In the genomic region with DNA sequence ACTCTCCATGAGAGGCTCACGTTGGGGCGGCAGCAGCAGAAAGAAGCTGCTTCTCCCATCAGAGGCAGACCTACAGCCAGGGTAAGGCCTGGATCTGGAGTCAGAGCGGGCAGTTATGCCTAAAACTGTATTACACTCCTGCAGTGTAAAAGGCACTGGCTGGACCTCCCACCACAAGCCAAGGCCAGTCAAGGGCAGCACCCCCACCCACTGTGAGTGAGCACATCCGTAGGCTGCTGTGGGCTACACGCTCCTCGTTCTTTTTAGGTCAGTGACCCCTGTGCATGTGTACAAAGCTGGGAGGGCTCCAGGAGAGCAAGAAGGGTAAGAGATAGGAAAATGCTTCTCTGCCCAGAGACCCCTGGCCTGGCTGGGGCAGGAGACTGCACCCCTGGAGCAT, we compare ENCODE assay signal across 13 cellular contexts. TPM values are rescaled to one million over a fixed set of nuclear protein-coding genes. Genes with fewer than 3 reads are reported as not detected.
DNase-seq lines count a peak whose midpoint lies in the region; ATAC-seq, FAIRE-seq and TF ChIP-seq lines count a peak whose summit lies in the region.
"Had no signal": no experiment of that assay in that cellular context is flagged by ENCODE, and none has a peak within 500 bp of the region (broad histone marks: within the 10 kb centered on the region; RNA-seq: fewer than 3 reads in every experiment).

No MANE protein-coding gene starts in this region.

- no peaks in the 10 kb centered on the region for H3K27me3 Mint-ChIP-seq in activated CD8-positive, alpha-beta memory T cell treated with anti-CD3 and anti-CD28 coated beads, Interleukin-2, amount 10 ng/mL, durations not matched to agents 7 days and 5 days
- H3K27me3 Mint-ChIP-seq: CD4-positive, CD25-positive, alpha-beta regulatory T cell had no signal

- peak overlapping the region; percentile 16 for H3K4me2 ChIP-seq in HepG2 (ENCODE audit: low read depth, low read length)

- no TSS peak for BruUV-seq in HepG2 (replicated peaks; lab: Mats Ljungman, UMichigan)

- peaks cover 19% of the 10 kb centered on the region for H3K36me3 Mint-ChIP-seq in activated CD8-positive, alpha-beta memory T cell treated with anti-CD3 and anti-CD28 coated beads, Interleukin-2, amount 10 ng/mL, durations not matched to agents 7 days and 5 days

- peaks cover 24% of the 10 kb centered on the region for H3K4me1 Mint-ChIP-seq in activated CD8-positive, alpha-beta memory T cell treated with anti-CD3 and anti-CD28 coated beads, Interleukin-2, amount 10 ng/mL, durations not matched to agents 7 days and 5 days

- TF ChIP-seq CTCF in adrenal gland (IDR thresholded peaks at IDR 0.05) (no peak), HepG2 (CRISPR knock-in tag; IDR thresholded peaks at IDR 0.05) (no peak), esophagus squamous epithelium (IDR thresholded peaks at IDR 0.05) (no peak)

- 50 to 60% (median 51%) methylated on average over 4 to 6 of the region's 6 CpGs for WGBS in adrenal gland, 4 donors
- 46% methylated on average over 4 of the region's 6 CpGs for WGBS in HepG2 (ENCODE audit: low lambda C conversion rate)
- WGBS in esophagus squamous epithelium, 2 donors: 79 to 80% methylated on average over 2 to 3 of the region's 6 CpGs

- H3K9me3 Mint-ChIP-seq in activated CD8-positive, alpha-beta memory T cell treated with anti-CD3 and anti-CD28 coated beads, Interleukin-2, amount 10 ng/mL, durations not matched to agents 7 days and 5 days (ENCODE audit: low read depth): no peaks in the 10 kb centered on the region
- H3K9me3 Mint-ChIP-seq: CD4-positive, CD25-positive, alpha-beta regulatory T cell had no signal

- intact Hi-C loops in adrenal gland (cut with DNase I): no loop called here
- intact Hi-C loops in HepG2 (cut with micrococcal nuclease; ENCODE audit: unreplicated experiment): no loop called here
- intact Hi-C loops in esophagus squamous epithelium (cut with DNase I): no loop called here

- peak in 1 of 2 experiments; percentile 14; a peak in 1 of 4 replicates for TF ChIP-seq EP300 in HepG2 (IDR thresholded peaks at IDR 0.05; ENCODE audit: low read depth in 2 of 2, low read length in 2 of 2)
- TF ChIP-seq EP300 in HepG2 (CRISPR knock-in tag; IDR thresholded peaks at IDR 0.05; ENCODE audit: borderline replicate concordance): no peak

- peak; percentile 87 for FAIRE-seq in HepG2 (lab: Jason Lieb, UNC)
- FAIRE-seq: H54 had no signal

- no peak for ATAC-seq in activated CD8-positive, alpha-beta memory T cell treated with anti-CD3 and anti-CD28 coated beads, Interleukin-2, amount 10 ng/mL, durations not matched to agents 7 days and 5 days
- ATAC-seq in HepG2: peak; percentile 90
- ATAC-seq: HCT116 had no signal

- H3K4me1 ChIP-seq in adrenal gland (replicated peaks in 1 of 2) (peaks cover 12 to 16% of the 10 kb centered on the region in 2 donors), HepG2 (ENCODE audit: insufficient read depth, low read length) (peaks cover 31% of the 10 kb centered on the region), esophagus squamous epithelium (no peaks in the 10 kb centered on the region)

- H3K4me3 ChIP-seq in adrenal gland (no peak overlapping the region), HepG2 (replicated peaks in 1 of 3; ENCODE audit: insufficient read depth in 1 of 3, low read depth in 2 of 3, low read length in 3 of 3) (no peak overlapping the region), esophagus squamous epithelium (no peak overlapping the region)
- H3K4me3 ChIP-seq: GM23248 had no signal

- H2AFZ ChIP-seq in HepG2 (ENCODE audit: low read length): no peak overlapping the region
- H2AFZ ChIP-seq: GM23248 had no signal

- H3K27ac ChIP-seq in adrenal gland: peak overlapping the region in 4 of 5 donors; percentile 26 to 53 (median 41)
- peak overlapping the region; percentile 55 for H3K27ac ChIP-seq in HepG2 (ENCODE audit: extremely low read length, insufficient read depth, low read length)
- no peak overlapping the region for H3K27ac ChIP-seq in esophagus squamous epithelium
- H3K27ac ChIP-seq: 22Rv1, GM23248 had no signal

- peaks cover 0 to 42% of the 10 kb centered on the region in 2 donors for H3K36me3 ChIP-seq in adrenal gland (replicated peaks in 1 of 2)
- H3K36me3 ChIP-seq in HepG2 (replicated peaks in 1 of 2; ENCODE audit: control insufficient read depth in 1 of 2, insufficient read depth in 2 of 2, low read length in 2 of 2): peaks cover 7 to 39% of the 10 kb centered on the region in 2 experiments; a peak in 4 of 5 replicates
- H3K36me3 ChIP-seq in esophagus squamous epithelium: peaks cover 24 to 96% (median 28%) of the 10 kb centered on the region in 3 donors

- no peaks in the 10 kb centered on the region for H3K79me2 ChIP-seq in HepG2 (ENCODE audit: insufficient read depth, low read length)

- no peak for DNase-seq in activated CD8-positive, alpha-beta memory T cell treated with anti-CD3 and anti-CD28 coated beads, Interleukin-2, amount 10 ng/mL, durations not matched to agents 7 days and 5 days
- no peak for DNase-seq in activated CD8-positive, alpha-beta memory T cell treated with anti-CD3 and anti-CD28 coated beads, Interleukin-2, amount 50 U/mL, for 4 hours
- DNase-seq in adrenal gland: peak in 2 of 7 donors; percentile 61 to 62
- peak; percentile 61 for DNase-seq in HepG2 (ENCODE audit: low spot score)
- no peak for DNase-seq in NCI-H2196 treated with DMSO at 0.1 percent for 48 hours (lab: John Stamatoyannopoulos, UW; ENCODE audit: unreplicated experiment)
- no peak for DNase-seq in nucleus accumbens (lab: John Stamatoyannopoulos, UW)
- DNase-seq in esophagus squamous epithelium (lab: John Stamatoyannopoulos, UW): no peak
- DNase-seq: CD4-positive, CD25-positive, alpha-beta regulatory T cell; DMS53; GM23248 had no signal

- in situ Hi-C loops in HepG2 (cut with HindIII; ENCODE audit: extremely low pct_ligation_motif_present, low pct_unique_long_range_greater_than_20kb): no loop called here

- no peaks in the 10 kb centered on the region for H3K27me3 ChIP-seq in adrenal gland
- H3K27me3 ChIP-seq in HepG2 (ENCODE audit: control insufficient read depth in 1 of 2, insufficient read depth in 2 of 2, low read length in 2 of 2): no peaks in the 10 kb centered on the region
- no peaks in the 10 kb centered on the region for H3K27me3 ChIP-seq in esophagus squamous epithelium

- H3K9ac ChIP-seq in HepG2 (ENCODE audit: insufficient read depth, low read depth, low read length): no peak overlapping the region
- H3K9ac ChIP-seq: GM23248 had no signal

- H3K4me3 Mint-ChIP-seq in activated CD8-positive, alpha-beta memory T cell treated with anti-CD3 and anti-CD28 coated beads, Interleukin-2, amount 10 ng/mL, durations not matched to agents 7 days and 5 days: no peak overlapping the region
- H3K4me3 Mint-ChIP-seq: CD4-positive, CD25-positive, alpha-beta regulatory T cell had no signal

- TF ChIP-seq POLR2A in adrenal gland (IDR thresholded peaks at IDR 0.05): no peak
- TF ChIP-seq POLR2A in HepG2 (IDR thresholded peaks at IDR 0.05; ENCODE audit: insufficient read depth in 1 of 2, low read depth in 2 of 2, low read length in 2 of 2): no peak
- TF ChIP-seq POLR2A in esophagus squamous epithelium (IDR thresholded peaks at IDR 0.05): no peak

- peak overlapping the region; percentile 64 for H3K27ac Mint-ChIP-seq in activated CD8-positive, alpha-beta memory T cell treated with anti-CD3 and anti-CD28 coated beads, Interleukin-2, amount 10 ng/mL, durations not matched to agents 7 days and 5 days
- H3K27ac Mint-ChIP-seq: CD4-positive, CD25-positive, alpha-beta regulatory T cell had no signal

- H4K20me1 ChIP-seq in HepG2 (ENCODE audit: insufficient read depth, low read length): no peaks in the 10 kb centered on the region

- no peak for TF ChIP-seq RAD21 in HepG2 (CRISPR knock-in tag; IDR thresholded peaks at IDR 0.05)

- CTCF ChIA-PET in activated CD8-positive, alpha-beta memory T cell treated with anti-CD3 and anti-CD28 coated beads, Interleukin-2, amount 10 ng/mL, durations not matched to agents 7 days and 5 days (lab: Charles Lee): no interaction called here
- CTCF ChIA-PET in HepG2 (lab: Yijun Ruan, JAX; ENCODE audit: low intra/inter-chr PET ratio, low total read pairs): no interaction called here

- POLR2A ChIA-PET in HepG2 (lab: Yijun Ruan, JAX): interaction anchor here (1.8 kb wide), 1 partner anchor 16 kb away, joined by 4 read pairs; no protein-coding TSS in a partner anchor

- H3K9me3 ChIP-seq in adrenal gland (replicated peaks in 1 of 3) (no peaks in the 10 kb centered on the region), HepG2 (ENCODE audit: low read length) (no peaks in the 10 kb centered on the region), esophagus squamous epithelium (no peaks in the 10 kb centered on the region)

RNA-seq across cellular contexts. Expression of a gene that starts 20.7 kb away (rescaled TPM):
- 10 to 100 TPM; 29.4 to 34.3 TPM for total RNA-seq in activated CD8-positive, alpha-beta memory T cell treated with anti-CD3 and anti-CD28 coated beads, Interleukin-2, amount 10 ng/mL, durations not matched to agents 7 days and 5 days
- total RNA-seq in adrenal gland: 100 to 1,000 TPM in 2 of 8 donors, 10 to 100 TPM in 6; 53.1 to 115 (median 74.6) TPM
- 10 to 100 TPM; 34.9 to 40.6 (median 35.2) TPM for polyA plus RNA-seq in adrenal gland
- total RNA-seq in HepG2 (2016; rRNA removed; fragmentation: Illumina TruSeq; extraction: Trizol): 29.2 and 31.1 TPM in 2 replicates
- total RNA-seq in HepG2 (2016; cell fraction: cytosol; rRNA removed; fragmentation: Illumina TruSeq; extraction: Trizol; ENCODE audit: low read depth): 17.8 and 18.9 TPM in 2 replicates
- total RNA-seq in HepG2 (2016; cell fraction: insoluble cytoplasmic fraction; rRNA removed; fragmentation: Illumina TruSeq; extraction: Trizol): 29.3 and 30.4 TPM in 2 replicates
- total RNA-seq in HepG2 (2016; cell fraction: membrane; rRNA removed; fragmentation: Illumina TruSeq; extraction: Trizol): 31.0 and 36.7 TPM in 2 replicates
- 13.3 and 14.3 TPM in 2 replicates for total RNA-seq in HepG2 (2016; cell fraction: nucleus; rRNA removed; fragmentation: Illumina TruSeq; extraction: Trizol)
- 25.9 and 30.2 TPM in 2 replicates for polyA plus RNA-seq in HepG2 (2011; rRNA removed)
- 27.0 and 35.9 TPM in 2 replicates for polyA plus RNA-seq in HepG2 (2011; cell fraction: cytosol; rRNA removed)
- polyA plus RNA-seq in HepG2 (2011; cell fraction: nucleus; rRNA removed): 35.9 and 42.1 TPM in 2 replicates
- polyA plus RNA-seq in HepG2 (2012): 21.9 and 25.6 TPM in 2 replicates
- 14.2 and 18.1 TPM in 2 replicates for polyA plus RNA-seq in HepG2 (2016; cell fraction: cytosol; fragmentation: Illumina TruSeq; extraction: Trizol; ENCODE audit: low read depth)
- 30.0 and 35.6 TPM in 2 replicates for polyA plus RNA-seq in HepG2 (2016; cell fraction: insoluble cytoplasmic fraction; fragmentation: Illumina TruSeq; extraction: Trizol; ENCODE audit: low read depth)
- 26.8 and 28.1 TPM in 2 replicates for polyA plus RNA-seq in HepG2 (2016; cell fraction: membrane; fragmentation: Illumina TruSeq; extraction: Trizol; ENCODE audit: low read depth)
- polyA plus RNA-seq in HepG2 (2016; cell fraction: nucleus; fragmentation: Illumina TruSeq; extraction: Trizol; ENCODE audit: insufficient read depth, low read depth): 28.5 and 31.2 TPM in 2 replicates
- 34.7 and 107 TPM in 2 replicates for polyA minus RNA-seq in HepG2 (2011; rRNA and poly(A)+ RNA removed; ENCODE audit: low replicate concordance)
- polyA minus RNA-seq in HepG2 (2011; cell fraction: cytosol; rRNA and poly(A)+ RNA removed): 36.1 and 39.1 TPM in 2 replicates
- polyA minus RNA-seq in HepG2 (2011; cell fraction: nucleus; rRNA and poly(A)+ RNA removed): 14.9 and 19.5 TPM in 2 replicates
- 10 to 100 TPM; 23.8 to 44.1 (median 34.7) TPM for total RNA-seq in esophagus squamous epithelium

RNA-seq across cellular contexts. Expression of a gene that starts 30.4 kb away (rescaled TPM):
- total RNA-seq in activated CD8-positive, alpha-beta memory T cell treated with anti-CD3 and anti-CD28 coated beads, Interleukin-2, amount 10 ng/mL, durations not matched to agents 7 days and 5 days: 100 to 1,000 TPM; 136 to 148 TPM
- 100 to 1,000 TPM in 6 of 8 donors, 10 to 100 TPM in 2; 85.9 to 174 (median 136) TPM for total RNA-seq in adrenal gland
- polyA plus RNA-seq in adrenal gland: 100 to 1,000 TPM; 119 to 170 (median 163) TPM
- 142 and 194 TPM in 2 replicates for total RNA-seq in HepG2 (2016; rRNA removed; fragmentation: Illumina TruSeq; extraction: Trizol)
- total RNA-seq in HepG2 (2016; cell fraction: cytosol; rRNA removed; fragmentation: Illumina TruSeq; extraction: Trizol; ENCODE audit: low read depth): 26.5 and 28.3 TPM in 2 replicates
- total RNA-seq in HepG2 (2016; cell fraction: insoluble cytoplasmic fraction; rRNA removed; fragmentation: Illumina TruSeq; extraction: Trizol): 140 and 195 TPM in 2 replicates
- 38.6 and 40.6 TPM in 2 replicates for total RNA-seq in HepG2 (2016; cell fraction: membrane; rRNA removed; fragmentation: Illumina TruSeq; extraction: Trizol)
- 107 and 123 TPM in 2 replicates for total RNA-seq in HepG2 (2016; cell fraction: nucleus; rRNA removed; fragmentation: Illumina TruSeq; extraction: Trizol)
- polyA plus RNA-seq in HepG2 (2011; rRNA removed): 71.9 and 75.7 TPM in 2 replicates
- 38.6 and 40.9 TPM in 2 replicates for polyA plus RNA-seq in HepG2 (2011; cell fraction: cytosol; rRNA removed)
- polyA plus RNA-seq in HepG2 (2011; cell fraction: nucleus; rRNA removed): 44.4 and 51.3 TPM in 2 replicates
- polyA plus RNA-seq in HepG2 (2012): 109 and 117 TPM in 2 replicates
- polyA plus RNA-seq in HepG2 (2016; cell fraction: cytosol; fragmentation: Illumina TruSeq; extraction: Trizol; ENCODE audit: low read depth): 13.3 and 16.4 TPM in 2 replicates
- polyA plus RNA-seq in HepG2 (2016; cell fraction: insoluble cytoplasmic fraction; fragmentation: Illumina TruSeq; extraction: Trizol; ENCODE audit: low read depth): 189 and 216 TPM in 2 replicates
- polyA plus RNA-seq in HepG2 (2016; cell fraction: membrane; fragmentation: Illumina TruSeq; extraction: Trizol; ENCODE audit: low read depth): 22.9 and 24.5 TPM in 2 replicates
- 111 and 125 TPM in 2 replicates for polyA plus RNA-seq in HepG2 (2016; cell fraction: nucleus; fragmentation: Illumina TruSeq; extraction: Trizol; ENCODE audit: insufficient read depth, low read depth)
- 63.5 and 95.4 TPM in 2 replicates for polyA minus RNA-seq in HepG2 (2011; rRNA and poly(A)+ RNA removed; ENCODE audit: low replicate concordance)
- 254 and 276 TPM in 2 replicates for polyA minus RNA-seq in HepG2 (2011; cell fraction: cytosol; rRNA and poly(A)+ RNA removed)
- polyA minus RNA-seq in HepG2 (2011; cell fraction: nucleus; rRNA and poly(A)+ RNA removed): 44.7 and 70.7 TPM in 2 replicates
- 10 to 100 TPM; 54.6 to 66.2 (median 57.8) TPM for total RNA-seq in esophagus squamous epithelium

Comparison
In these comparisons a context has a peak if more than half of its experiments do, and no peak if none do; other contexts are left out.
1. H3K27ac ChIP-seq: peak in adrenal gland (4 of 5) and HepG2 (single experiment); none in esophagus squamous epithelium (0 of 4).